Comparison of ENCODE assay signal across 7 cellular contexts in genomic region chr18:75760208-75760607, GRCh38.
"Had no signal": no experiment of that assay in that cellular context is flagged by ENCODE, and none has a peak within 500 bp of the region (broad histone marks: within the 10 kb centered on the region; RNA-seq: fewer than 3 reads in every experiment).

No MANE protein-coding gene starts in this region.

- DNase-seq: IMR-90, KBM-7 had no signal

- ATAC-seq: HepG2, K562 had no signal

- H3K4me3 ChIP-seq: K562 had no signal

- H3K27ac ChIP-seq: HL-60 had no signal

- FAIRE-seq: HepG2, HTR-8/SVneo, K562 had no signal

- H3K4me1 Mint-ChIP-seq: IgD-negative memory B cell had no signal

- H3K27ac Mint-ChIP-seq: IgD-negative memory B cell had no signal

- H3K36me3 Mint-ChIP-seq: IgD-negative memory B cell had no signal

- H3K4me3 Mint-ChIP-seq: IgD-negative memory B cell had no signal
